In the genomic region with DNA sequence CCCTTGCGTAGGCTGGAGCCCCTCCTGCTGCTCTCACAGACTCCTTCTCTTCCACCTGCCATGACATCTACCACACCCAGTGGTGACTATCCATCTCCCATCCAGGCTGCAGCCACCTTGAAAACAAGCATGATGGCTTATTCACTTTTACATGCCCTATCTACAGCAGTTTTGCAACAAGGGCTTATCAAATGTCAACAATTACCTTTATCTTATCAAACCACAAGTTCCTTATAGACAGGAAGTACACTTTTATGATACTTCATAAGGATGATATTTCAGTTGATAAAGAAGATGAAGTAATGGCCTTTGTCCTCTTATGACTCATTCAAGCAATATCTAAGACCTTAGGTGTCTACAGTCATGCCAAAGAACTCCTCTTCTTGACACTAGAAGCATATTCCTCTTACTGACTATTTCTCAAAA, we compare ENCODE assay signal across 13 cellular contexts.
A peak's percentile ranks its signal among the peaks of the same experiment; 100 is the strongest.
DNase-seq lines count a peak whose midpoint lies in the region; ATAC-seq and TF ChIP-seq lines count a peak whose summit lies in the region.
"Had no signal": no experiment of that assay in that cellular context is flagged by ENCODE, and none has a peak within 500 bp of the region (broad histone marks: within the 10 kb centered on the region; RNA-seq: fewer than 3 reads in every experiment).

No MANE protein-coding gene starts in this region.

- H3K9me3 Mint-ChIP-seq in dendritic cell treated with granulocyte-macrophage colony-stimulating factor and Interleukin-4, amounts not matched to agents 40 ng/mL and 50 ng/mL, for 4 days: peaks cover 9% of the 10 kb centered on the region

- H3K27me3 ChIP-seq in GM06990 (replicated peaks; ENCODE audit: control insufficient read depth, insufficient read depth, low read length) (no peaks in the 10 kb centered on the region), PC-3 (ENCODE audit: low read length) (no peaks in the 10 kb centered on the region), WERI-Rb-1 (ENCODE audit: insufficient read depth, low read depth, severe bottlenecking) (no peaks in the 10 kb centered on the region)
- H3K27me3 ChIP-seq: BLaER1 had no signal

- no peak for ATAC-seq in PC-3
- no peak for ATAC-seq in GM18498 (IDR thresholded peaks at IDR 0.05; ENCODE audit: unreplicated experiment)

- TF ChIP-seq CTCF in GM06990 (IDR thresholded peaks at IDR 0.05; ENCODE audit: insufficient read depth, low read length, poor library complexity, severe bottlenecking) (no peak), PC-3 (conservative IDR thresholded peaks at IDR 0.05; ENCODE audit: low read depth, low read length) (no peak), WERI-Rb-1 (IDR thresholded peaks at IDR 0.05; ENCODE audit: low read depth, low read length) (no peak)

- H3K27ac Mint-ChIP-seq in dendritic cell treated with granulocyte-macrophage colony-stimulating factor and Interleukin-4, amounts not matched to agents 40 ng/mL and 50 ng/mL, for 4 days: peak overlapping the region; percentile 96
- H3K27ac Mint-ChIP-seq: endodermal cell had no signal

- H3K36me3 ChIP-seq in GM06990 (ENCODE audit: control insufficient read depth, insufficient read depth, low read length) (no peaks in the 10 kb centered on the region), PC-3 (ENCODE audit: low read depth, low read length) (no peaks in the 10 kb centered on the region), WERI-Rb-1 (no peaks in the 10 kb centered on the region)
- H3K36me3 ChIP-seq: BLaER1 had no signal

- H4K20me1 ChIP-seq in PC-3 (ENCODE audit: low read length): no peaks in the 10 kb centered on the region
- H4K20me1 ChIP-seq: BLaER1 had no signal

- BruUV-seq in PC-3 (replicated peaks; lab: Mats Ljungman, UMichigan): no TSS peak

- H3K27me3 Mint-ChIP-seq in dendritic cell treated with granulocyte-macrophage colony-stimulating factor and Interleukin-4, amounts not matched to agents 40 ng/mL and 50 ng/mL, for 4 days: peaks cover 18% of the 10 kb centered on the region

- no peaks in the 10 kb centered on the region for H3K9me2 ChIP-seq in PC-3 (replicated peaks; ENCODE audit: low read length)

- CTCF ChIA-PET in PC-3 (lab: Charles Lee): interaction anchor here (0.6 kb wide), 1 partner anchor 140 kb away, joined by 5 read pairs; no protein-coding TSS in a partner anchor

- H3K4me3 ChIP-seq in GM06990 (replicated peaks; ENCODE audit: low read depth, low read length): no peak overlapping the region
- no peak overlapping the region for H3K4me3 ChIP-seq in PC-3 (ENCODE audit: low read length)
- no peak overlapping the region for H3K4me3 ChIP-seq in WERI-Rb-1 (ENCODE audit: low read depth, low read length)
- H3K4me3 ChIP-seq: BLaER1 had no signal

- peak overlapping the region; percentile 96 for H3K27ac ChIP-seq in PC-3 (ENCODE audit: low read length)
- H3K27ac ChIP-seq in WERI-Rb-1: no peak overlapping the region
- H3K27ac ChIP-seq: BLaER1 had no signal

- POLR2A ChIA-PET in PC-3 (lab: Charles Lee; ENCODE audit: unreplicated experiment): no interaction called here

- H2AFZ ChIP-seq in PC-3 (ENCODE audit: low read length): no peak overlapping the region
- H2AFZ ChIP-seq: parathyroid adenoma had no signal

- H3K9me3 ChIP-seq in PC-3 (ENCODE audit: low read length) (no peaks in the 10 kb centered on the region), WERI-Rb-1 (ENCODE audit: severe bottlenecking) (no peaks in the 10 kb centered on the region)

- H3K79me2 ChIP-seq in PC-3 (ENCODE audit: low read length): no peaks in the 10 kb centered on the region
- H3K79me2 ChIP-seq: parathyroid adenoma had no signal

- H3K4me1 Mint-ChIP-seq in dendritic cell treated with granulocyte-macrophage colony-stimulating factor and Interleukin-4, amounts not matched to agents 40 ng/mL and 50 ng/mL, for 4 days (ENCODE audit: low read depth): peaks cover 80% of the 10 kb centered on the region

- DNase-seq in GM06990 (ENCODE audit: extremely low read depth, insufficient read length): peak; percentile 13
- peak; percentile 56 for DNase-seq in PC-3
- DNase-seq in renal cortical epithelial cell (ENCODE audit: low read depth): peak; percentile 13
- DNase-seq in DMS 273 (lab: John Stamatoyannopoulos, UW; ENCODE audit: unreplicated experiment): no peak
- no peak for DNase-seq in WERI-Rb-1
- DNase-seq: activated gamma-delta T cell treated with Interleukin-2 at 50 U/mL for 16 hours; endodermal cell; NCI-H1048; NK-92 treated with Interleukin-12 subunit alpha and Interleukin-12 subunit beta, amount 100 ng/mL, for 24 hours had no signal

- H3K4me1 ChIP-seq in PC-3 (ENCODE audit: insufficient read depth, low read length): peaks cover 47% of the 10 kb centered on the region
- H3K4me1 ChIP-seq: parathyroid adenoma had no signal

- H3F3A ChIP-seq in PC-3 (ENCODE audit: low read length, unreplicated experiment): peaks cover 8% of the 10 kb centered on the region

- intact Hi-C loops in PC-3 (cut with micrococcal nuclease): loop anchor here (5.0 kb wide), 1 partner anchor 225 kb away; no protein-coding TSS in a partner anchor
- intact Hi-C loops in dendritic cell treated with granulocyte-macrophage colony-stimulating factor and Interleukin-4, amounts not matched to agents 40 ng/mL and 50 ng/mL, for 4 days (cut with micrococcal nuclease): loop anchor here (5.0 kb wide), 1 partner anchor 40 kb away; no protein-coding TSS in a partner anchor

- no peak overlapping the region for H3K4me3 Mint-ChIP-seq in dendritic cell treated with granulocyte-macrophage colony-stimulating factor and Interleukin-4, amounts not matched to agents 40 ng/mL and 50 ng/mL, for 4 days
- H3K4me3 Mint-ChIP-seq: endodermal cell had no signal

- H3K9ac ChIP-seq in PC-3 (ENCODE audit: low read length): no peak overlapping the region
- H3K9ac ChIP-seq: BLaER1, parathyroid adenoma had no signal

- peak overlapping the region; percentile 86 for H3K4me2 ChIP-seq in PC-3 (ENCODE audit: low read length)
- H3K4me2 ChIP-seq: BLaER1 had no signal

- peaks cover 7% of the 10 kb centered on the region for H3K36me3 Mint-ChIP-seq in dendritic cell treated with granulocyte-macrophage colony-stimulating factor and Interleukin-4, amounts not matched to agents 40 ng/mL and 50 ng/mL, for 4 days (ENCODE audit: low read depth)

Comparison
In these comparisons a context has a peak if more than half of its experiments do, and no peak if none do; other contexts are left out.
1. DNase-seq: peak in GM06990 (single experiment), PC-3 (single experiment) and renal cortical epithelial cell (single experiment); none in DMS 273 (single experiment) and WERI-Rb-1 (single experiment).